Comparison of ENCODE assay signal across 10 cellular contexts in genomic region chr16:56246051-56246817, GRCh38. TPM values are rescaled to one million over a fixed set of nuclear protein-coding genes. Genes with fewer than 3 reads are reported as not detected.
DNase-seq lines count a peak whose midpoint lies in the region; ATAC-seq and TF ChIP-seq lines count a peak whose summit lies in the region.
"Had no signal": no experiment of that assay in that cellular context is flagged by ENCODE, and none has a peak within 500 bp of the region (broad histone marks: within the 10 kb centered on the region; RNA-seq: fewer than 3 reads in every experiment).

No MANE protein-coding gene starts in this region.

- no peak overlapping the region for H3K27ac ChIP-seq in CD4-positive, alpha-beta T cell (ENCODE audit: low read depth, low read length)

- H3K9me3 Mint-ChIP-seq in CD4-positive, alpha-beta T cell = no peaks in the 10 kb centered on the region
- H3K9me3 Mint-ChIP-seq: activated T-cell treated with anti-CD3 and anti-CD28 coated beads, Interleukin-2, amount 50 U/mL, for 24 hours had no signal

- no peak for ATAC-seq in CD4-positive, alpha-beta T cell (ENCODE audit: poor library complexity)

- intact Hi-C loops in CD4-positive, alpha-beta T cell (cut with DNase I, micrococcal nuclease) = no loop called here

- TF ChIP-seq CTCF in CD4-positive, alpha-beta T cell (IDR thresholded peaks at IDR 0.05) = no peak

- H3K9me3 ChIP-seq in CD4-positive, alpha-beta T cell (ENCODE audit: control insufficient read depth, low read length) = no peaks in the 10 kb centered on the region

- H3K36me3 Mint-ChIP-seq in CD4-positive, alpha-beta T cell (ENCODE audit: low read depth) = no peaks in the 10 kb centered on the region

- CTCF ChIA-PET in CD4-positive, alpha-beta T cell (lab: Charles Lee) = no interaction called here

- DNase-seq in A172 (ENCODE audit: low spot score) = peak; percentile 70
- DNase-seq in M059J (ENCODE audit: low read depth) = peak; percentile 99
- DNase-seq in dermis blood vessel endothelial cell = peak; percentile 12
- DNase-seq in medulla oblongata (ENCODE audit: extremely low spot score) = peak; percentile 95
- DNase-seq in DMS 273 treated with DMSO at 0.1 percent for 48 hours (lab: John Stamatoyannopoulos, UW) = no peak
- DNase-seq in NCI-H524 treated with DMSO at 0.1 percent for 48 hours (lab: John Stamatoyannopoulos, UW) = no peak
- DNase-seq in CD4-positive, alpha-beta T cell = no peak
- DNase-seq in NCI-H146 (lab: John Stamatoyannopoulos, UW) = no peak
- DNase-seq: activated T-cell treated with anti-CD3 and anti-CD28 coated beads, Interleukin-2, amount 50 U/mL, for 24 hours had no signal

- H3K4me3 Mint-ChIP-seq in CD4-positive, alpha-beta T cell = no peak overlapping the region
- H3K4me3 Mint-ChIP-seq: activated T-cell treated with anti-CD3 and anti-CD28 coated beads, Interleukin-2, amount 50 U/mL, for 24 hours had no signal

- POLR2A ChIA-PET in CD4-positive, alpha-beta T cell (lab: Charles Lee) = no interaction called here

- H3K4me1 Mint-ChIP-seq in CD4-positive, alpha-beta T cell (ENCODE audit: low read depth) = no peaks in the 10 kb centered on the region

- no peaks in the 10 kb centered on the region for H3K27me3 ChIP-seq in CD4-positive, alpha-beta T cell (ENCODE audit: control insufficient read depth, insufficient read depth, low read length)

- H3K27me3 Mint-ChIP-seq in CD4-positive, alpha-beta T cell = no peaks in the 10 kb centered on the region
- H3K27me3 Mint-ChIP-seq: activated T-cell treated with anti-CD3 and anti-CD28 coated beads, Interleukin-2, amount 50 U/mL, for 24 hours had no signal

- no peak overlapping the region for H3K27ac Mint-ChIP-seq in CD4-positive, alpha-beta T cell
- H3K27ac Mint-ChIP-seq: activated T-cell treated with anti-CD3 and anti-CD28 coated beads, Interleukin-2, amount 50 U/mL, for 24 hours had no signal

RNA-seq across cellular contexts. Expression of gene GNAO1, which starts 54.9 kb away (rescaled TPM):
- not detected in 2 replicates for total RNA-seq in A172 (2014; rRNA removed; shearing (Covaris generic))
- 3.2 and 10.9 TPM in 2 replicates for total RNA-seq in M059J (2014; rRNA removed; shearing (Covaris generic))
- under 0.01 TPM in 1 of 2 replicates, not detected in the other for total RNA-seq in dermis blood vessel endothelial cell
- total RNA-seq in CD4-positive, alpha-beta T cell = 1 to 10 TPM; 7.3 to 7.9 TPM
- total RNA-seq: OCI-LY7 had no signal

Comparison
In these comparisons a context has a peak if more than half of its experiments do, and no peak if none do; other contexts are left out.
1. DNase-seq: peak in A172 (single experiment), M059J (single experiment), dermis blood vessel endothelial cell (single experiment) and medulla oblongata (single experiment); none in DMS 273 treated with DMSO at 0.1 percent for 48 hours (single experiment), NCI-H524 treated with DMSO at 0.1 percent for 48 hours (single experiment), CD4-positive, alpha-beta T cell (0 of 10) and NCI-H146 (single experiment).